In the genomic region with DNA sequence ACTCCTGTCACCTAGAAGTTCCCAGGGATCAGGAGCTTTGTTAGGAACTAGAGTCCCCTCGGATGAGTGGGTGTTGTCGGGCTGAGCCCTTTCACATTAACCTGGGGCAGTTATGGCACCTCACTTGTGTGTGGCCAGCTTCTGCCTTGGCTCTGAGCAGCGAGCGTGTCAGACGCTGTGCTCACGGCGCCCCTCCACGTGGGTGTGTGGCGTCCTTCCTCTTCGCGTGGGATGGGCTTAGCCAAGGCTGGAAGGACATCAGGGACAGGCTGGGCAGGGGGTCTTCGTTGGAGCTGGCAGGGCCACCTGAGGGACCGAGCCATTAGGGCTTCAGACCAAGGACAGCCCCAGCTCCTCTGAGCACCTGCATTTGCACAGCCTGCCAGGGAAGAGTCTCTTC, we compare ENCODE assay signal across 12 cellular contexts. TPM values are rescaled to one million over a fixed set of nuclear protein-coding genes. Genes with fewer than 3 reads are reported as not detected.
A peak's percentile ranks its signal among the peaks of the same experiment; 100 is the strongest.
DNase-seq lines count a peak whose midpoint lies in the region; ATAC-seq and TF ChIP-seq lines count a peak whose summit lies in the region.
"Had no signal": no experiment of that assay in that cellular context is flagged by ENCODE, and none has a peak within 500 bp of the region (broad histone marks: within the 10 kb centered on the region; RNA-seq: fewer than 3 reads in every experiment).

No MANE protein-coding gene starts in this region.

- no peak overlapping the region for H3K9ac ChIP-seq in BLaER1 treated with 17β-estradiol and CSF1 and Interleukin-3, amounts not matched to agents 10 nM and 100 nM
- 0 out of 2 replicates have a peak overlapping the region, but pooled peaks have one; percentile 29 for H3K9ac ChIP-seq in IMR-90 (ENCODE audit: low read depth, low read length)

- H3K4me3 ChIP-seq in BLaER1 treated with 17β-estradiol and CSF1 and Interleukin-3, amounts not matched to agents 10 nM and 100 nM, result no peak overlapping the region
- no peak overlapping the region for H3K4me3 ChIP-seq in IMR-90 (ENCODE audit: insufficient read depth, low read depth, low read length)
- H3K4me3 ChIP-seq in right cardiac atrium (ENCODE audit: low read length), result no peak overlapping the region
- no peak overlapping the region for H3K4me3 ChIP-seq in sigmoid colon
- no peak overlapping the region for H3K4me3 ChIP-seq in lower leg skin (ENCODE audit: low read depth, poor library complexity, severe bottlenecking)

- H3K79me1 ChIP-seq in IMR-90 (ENCODE audit: low read depth in 1 of 2, low read length in 2 of 2), result peaks cover 9 to 88% of the 10 kb centered on the region in 2 experiments

- H3K4me2 ChIP-seq in BLaER1 treated with 17β-estradiol and CSF1 and Interleukin-3, amounts not matched to agents 10 nM and 100 nM, result peak overlapping the region in 9 of 11 experiments; percentile 1 to 78 (median 24); a peak in 11 of 22 replicates
- H3K4me2 ChIP-seq in IMR-90 (ENCODE audit: low read depth, low read length), result no peak overlapping the region

- H3K4ac ChIP-seq in IMR-90 (ENCODE audit: low read depth, low read length), result peak overlapping the region; percentile 68

- H2BK15ac ChIP-seq in IMR-90 (ENCODE audit: low read depth, low read length), result no peak overlapping the region

- H3K9me3 ChIP-seq in BLaER1 treated with 17β-estradiol and CSF1 and Interleukin-3, amounts not matched to agents 10 nM and 100 nM (replicated peaks in 1 of 11), result peaks cover 0 to 16% (median 11%) of the 10 kb centered on the region in 11 experiments; a peak in 16 of 22 replicates
- no peaks in the 10 kb centered on the region for H3K9me3 ChIP-seq in IMR-90 (ENCODE audit: control insufficient read depth, insufficient read depth, low read length)
- no peaks in the 10 kb centered on the region for H3K9me3 ChIP-seq in right cardiac atrium (ENCODE audit: control insufficient read depth, low read length)
- H3K9me3 ChIP-seq in sigmoid colon, result no peaks in the 10 kb centered on the region

- H2AFZ ChIP-seq in IMR-90 (replicated peaks; ENCODE audit: low read length, poor library complexity), result no peak overlapping the region

- no peak for DNase-seq in IMR-90
- peak in 1 of 3 donors; percentile 70 for DNase-seq in right cardiac atrium
- DNase-seq in sigmoid colon, result no peak
- DNase-seq in pons (ENCODE audit: low spot score), result no peak
- no peak for DNase-seq in COLO668 (lab: John Stamatoyannopoulos, UW; ENCODE audit: unreplicated experiment)
- DNase-seq in 8988T, result no peak
- DNase-seq in lower leg skin (ENCODE audit: low spot score in 2 of 2), result no peak
- DNase-seq: activated T-cell treated with anti-CD3 and anti-CD28 coated beads for 4 hours, EL, NCI-H187, NCI-H524 treated with DMSO at 0.1 percent for 48 hours had no signal

- peak overlapping the region in 1 of 2 experiments; percentile 78; a peak in 1 of 4 replicates for H4K8ac ChIP-seq in IMR-90 (ENCODE audit: low read depth in 2 of 2, low read length in 2 of 2)

- H4K20me1 ChIP-seq in BLaER1 treated with 17β-estradiol and CSF1 and Interleukin-3, amounts not matched to agents 10 nM and 100 nM, result peaks cover 93 to 100% (median 98%) of the 10 kb centered on the region in 11 experiments
- H4K20me1 ChIP-seq in IMR-90 (ENCODE audit: insufficient read depth, low read length), result peaks cover 71% of the 10 kb centered on the region

- peak overlapping the region; percentile 46 for H3K23ac ChIP-seq in IMR-90 (ENCODE audit: low read depth, low read length)

- CTCF ChIA-PET in IMR-90 (lab: Yijun Ruan, JAX), result no interaction called here

- peak overlapping the region in 1 of 11 experiments; percentile 25; a peak in 2 of 22 replicates for H3K27ac ChIP-seq in BLaER1 treated with 17β-estradiol and CSF1 and Interleukin-3, amounts not matched to agents 10 nM and 100 nM
- H3K27ac ChIP-seq in IMR-90 (ENCODE audit: insufficient read depth, low read length), result peak overlapping the region; percentile 69; the same call in 1 of the 2 replicates
- peak overlapping the region; percentile 96 for H3K27ac ChIP-seq in right cardiac atrium (ENCODE audit: low read length)
- H3K27ac ChIP-seq in sigmoid colon, result peak overlapping the region; percentile 80 to 92 (median 84)

- no peak for TF ChIP-seq CTCF in IMR-90 (conservative IDR thresholded peaks at IDR 0.05; ENCODE audit: low read depth, low read length)
- no peak for TF ChIP-seq CTCF in sigmoid colon (IDR thresholded peaks at IDR 0.05)
- no peak for TF ChIP-seq CTCF in lower leg skin (IDR thresholded peaks at IDR 0.05)

- intact Hi-C loops in IMR-90 (cut with micrococcal nuclease), result no loop called here
- intact Hi-C loops in right cardiac atrium (cut with DNase I), result no loop called here
- intact Hi-C loops in sigmoid colon (cut with DNase I), result loop anchor here (5.0 kb wide), 1 partner anchor 35 kb away; a partner anchor contains a TSS
- intact Hi-C loops in lower leg skin (cut with DNase I; ENCODE audit: low total_unique reads), result no loop called here

- peak overlapping the region; percentile 85; the same call in 1 of the 2 replicates for H2AK5ac ChIP-seq in IMR-90 (ENCODE audit: low read depth, low read length)

- H3K27me3 ChIP-seq in BLaER1 treated with 17β-estradiol and CSF1 and Interleukin-3, amounts not matched to agents 10 nM and 100 nM, result no peaks in the 10 kb centered on the region
- no peaks in the 10 kb centered on the region for H3K27me3 ChIP-seq in IMR-90 (ENCODE audit: control insufficient read depth, insufficient read depth, low read length)
- H3K27me3 ChIP-seq in right cardiac atrium (ENCODE audit: control insufficient read depth, insufficient read depth), result no peaks in the 10 kb centered on the region
- no peaks in the 10 kb centered on the region for H3K27me3 ChIP-seq in sigmoid colon

- peak overlapping the region; percentile 8; the same call in 1 of the 2 replicates for H3K56ac ChIP-seq in IMR-90 (ENCODE audit: extremely low read depth, insufficient read depth, low read length)

- peaks cover 87 to 92% (median 91%) of the 10 kb centered on the region in 11 experiments for H3K36me3 ChIP-seq in BLaER1 treated with 17β-estradiol and CSF1 and Interleukin-3, amounts not matched to agents 10 nM and 100 nM
- H3K36me3 ChIP-seq in IMR-90 (ENCODE audit: control insufficient read depth, insufficient read depth, low read length) (peaks cover 51% of the 10 kb centered on the region), sigmoid colon (peaks cover 10 to 31% (median 13%) of the 10 kb centered on the region in 4 donors)

- in situ Hi-C loops in IMR-90 (cut with MboI; ENCODE audit: low sequenced_read_pairs), result no loop called here

- 88% methylated on average over 4 of the region's 13 CpGs; no CpG with 5 or more reads in 1 of the 2 experiments for WGBS in IMR-90 (ENCODE audit: extremely low coverage in 2 of 2, insufficient read length in 1 of 2), 2 experiments
- 54% methylated on average over 13 of the region's 13 CpGs for WGBS in right cardiac atrium
- WGBS in sigmoid colon, 2 donors, result 88 to 92% methylated on average over 13 of the region's 13 CpGs
- 81% methylated on average over 13 of the region's 13 CpGs for WGBS in lower leg skin, 2 donors

- H3K14ac ChIP-seq in IMR-90 (replicated peaks; ENCODE audit: low read depth, low read length), result peak overlapping the region; percentile 87

- H3K18ac ChIP-seq in IMR-90 (ENCODE audit: low read depth, low read length), result no peak overlapping the region

- peaks cover 28 to 66% (median 50%) of the 10 kb centered on the region in 10 experiments for H3K4me1 ChIP-seq in BLaER1 treated with 17β-estradiol and CSF1 and Interleukin-3, amounts not matched to agents 10 nM and 100 nM
- H3K4me1 ChIP-seq in IMR-90 (ENCODE audit: control insufficient read depth, insufficient read depth, low read length) (peaks cover 24% of the 10 kb centered on the region), right cardiac atrium (ENCODE audit: control insufficient read depth, insufficient read depth, low read length) (peaks cover 26% of the 10 kb centered on the region), sigmoid colon (peaks cover 3 to 68% (median 58%) of the 10 kb centered on the region in 4 donors)

- H3K9me1 ChIP-seq in IMR-90 (ENCODE audit: insufficient read depth, low read length), result peaks cover 28% of the 10 kb centered on the region

- no peak overlapping the region for H4K5ac ChIP-seq in IMR-90 (ENCODE audit: low read depth, low read length)

- peak overlapping the region; percentile 67; the same call in 1 of the 2 replicates for H2BK20ac ChIP-seq in IMR-90 (ENCODE audit: low read depth, low read length)

- no TSS peak for BruUV-seq in IMR-90 (replicated peaks; lab: Mats Ljungman, UMichigan)

- peak overlapping the region; percentile 75 for H2BK120ac ChIP-seq in IMR-90 (ENCODE audit: low read depth, low read length)

- peak overlapping the region; percentile 29; the same call in 1 of the 2 replicates for H4K91ac ChIP-seq in IMR-90 (ENCODE audit: insufficient read depth, low read depth, low read length)

- TF ChIP-seq POLR2A in IMR-90 (IDR thresholded peaks at IDR 0.05; ENCODE audit: low read depth, low read length) (no peak), sigmoid colon (IDR thresholded peaks at IDR 0.05) (no peak), lower leg skin (IDR thresholded peaks at IDR 0.05) (no peak)

- TF ChIP-seq RAD21 in IMR-90 (IDR thresholded peaks at IDR 0.05; ENCODE audit: low read length), result no peak

- peak overlapping the region; percentile 56 for H2BK5ac ChIP-seq in IMR-90 (ENCODE audit: low read depth, low read length, poor library complexity, severe bottlenecking)

- no peak for TF ChIP-seq EP300 in sigmoid colon (IDR thresholded peaks at IDR 0.05)

- peak overlapping the region; percentile 53 for H2AK9ac ChIP-seq in IMR-90 (replicated peaks; ENCODE audit: low read depth, low read length, poor library complexity)

- dilution Hi-C loops in IMR-90 (cut with HindIII; ENCODE audit: low sequenced_read_pairs, unreplicated experiment), result no loop called here

- POLR2A ChIA-PET in IMR-90 (lab: Charles Lee; ENCODE audit: unreplicated experiment), result no interaction called here

- no peak for ATAC-seq in IMR-90 (ENCODE audit: low read depth)
- ATAC-seq in right cardiac atrium, result no peak

RNA-seq across cellular contexts. Expression of a gene that starts 23.4 kb away (rescaled TPM):
- total RNA-seq in IMR-90 (2012; rRNA removed), result 2.5 TPM in 2 replicates
- polyA plus RNA-seq in IMR-90 (2012; rRNA removed), result 12.6 and 22.0 TPM in 2 replicates
- polyA plus RNA-seq in IMR-90 (2012; cell fraction: cytosol; rRNA removed), result 10.1 and 10.4 TPM in 2 replicates
- polyA plus RNA-seq in IMR-90 (2012; cell fraction: nucleus; rRNA removed; ENCODE audit: low replicate concordance), result 43.0 and 136 TPM in 2 replicates
- 10 to 100 TPM; 12.3 to 17.1 (median 13.4) TPM for total RNA-seq in right cardiac atrium
- polyA plus RNA-seq in right cardiac atrium, result 6.0 TPM
- total RNA-seq in sigmoid colon, result 1 to 10 TPM; 4.6 to 8.0 (median 6.3) TPM
- polyA plus RNA-seq in sigmoid colon, result 10 to 100 TPM in 2 of 3 donors, 1 to 10 TPM in 1; 6.9 to 26.0 (median 12.6) TPM
- total RNA-seq in lower leg skin, result 10 to 100 TPM; 17.5 to 31.3 (median 20.7) TPM

RNA-seq across cellular contexts. Expression of a gene that starts 35.8 kb away (rescaled TPM):
- 75.3 and 76.1 TPM in 2 replicates for total RNA-seq in IMR-90 (2012; rRNA removed)
- polyA plus RNA-seq in IMR-90 (2012; rRNA removed), result 129 and 132 TPM in 2 replicates
- 112 and 149 TPM in 2 replicates for polyA plus RNA-seq in IMR-90 (2012; cell fraction: cytosol; rRNA removed)
- 165 and 397 TPM in 2 replicates for polyA plus RNA-seq in IMR-90 (2012; cell fraction: nucleus; rRNA removed; ENCODE audit: low replicate concordance)
- total RNA-seq in right cardiac atrium, result 100 to 1,000 TPM in 2 of 4 donors, 10 to 100 TPM in 2; 82.7 to 145 (median 92.9) TPM
- polyA plus RNA-seq in right cardiac atrium, result 87.3 TPM
- total RNA-seq in sigmoid colon, result 10 to 100 TPM; 43.1 to 83.1 (median 51.2) TPM
- 100 to 1,000 TPM in 1 of 3 donors, 10 to 100 TPM in 2; 47.4 to 127 (median 72.6) TPM for polyA plus RNA-seq in sigmoid colon
- total RNA-seq in lower leg skin, result 10 to 100 TPM; 46.5 to 84.7 (median 71.8) TPM

RNA-seq across cellular contexts. Expression of a gene that starts 49.0 kb away (rescaled TPM):
- total RNA-seq in IMR-90 (2012; rRNA removed) (31.7 and 33.1 TPM in 2 replicates), right cardiac atrium (10 to 100 TPM; 39.9 to 51.8 (median 45.8) TPM), sigmoid colon (10 to 100 TPM; 40.7 to 57.3 (median 42.8) TPM), lower leg skin (10 to 100 TPM; 52.2 to 80.5 (median 70.0) TPM)
- polyA plus RNA-seq in IMR-90 (2012; rRNA removed) (62.8 and 69.8 TPM in 2 replicates), right cardiac atrium (65.2 TPM), sigmoid colon (100 to 1,000 TPM; 228 to 255 (median 247) TPM)
- 88.7 and 101 TPM in 2 replicates for polyA plus RNA-seq in IMR-90 (2012; cell fraction: cytosol; rRNA removed)
- 146 and 214 TPM in 2 replicates for polyA plus RNA-seq in IMR-90 (2012; cell fraction: nucleus; rRNA removed; ENCODE audit: low replicate concordance)

RNA-seq across cellular contexts. Expression of a gene that starts 49.5 kb away (rescaled TPM):
- 4.8 and 7.5 TPM in 2 replicates for total RNA-seq in IMR-90 (2012; rRNA removed)
- polyA plus RNA-seq in IMR-90 (2012; rRNA removed), result 29.8 and 34.5 TPM in 2 replicates
- polyA plus RNA-seq in IMR-90 (2012; cell fraction: cytosol; rRNA removed), result 18.6 and 34.5 TPM in 2 replicates
- polyA plus RNA-seq in IMR-90 (2012; cell fraction: nucleus; rRNA removed; ENCODE audit: low replicate concordance), result 82.8 and 174 TPM in 2 replicates
- total RNA-seq in right cardiac atrium, result 10 to 100 TPM; 30.0 to 34.9 (median 33.1) TPM
- 26.4 TPM for polyA plus RNA-seq in right cardiac atrium
- 10 to 100 TPM; 17.5 to 59.8 (median 24.4) TPM for total RNA-seq in sigmoid colon
- 10 to 100 TPM; 16.9 to 61.3 (median 26.4) TPM for polyA plus RNA-seq in sigmoid colon
- total RNA-seq in lower leg skin, result 10 to 100 TPM; 35.6 to 85.6 (median 47.8) TPM
